Comparison of ENCODE assay signal across 2 cellular contexts in genomic region chr10:112517381-112517976, GRCh38.
TF ChIP-seq lines count a peak whose summit lies in the region.

No MANE protein-coding gene starts in this region.

TF ChIP-seq in A549, 52 proteins besides CTCF, POLR2A, EP300 and RAD21 (continued from another document):
- TF ChIP-seq PHF8 (IDR thresholded peaks at IDR 0.05; ENCODE audit: borderline replicate concordance, low read depth): no peak

TF ChIP-seq in HCT116, 20 proteins besides CTCF, POLR2A, EP300 and RAD21 (continued from another document):
- TF ChIP-seq, protein P1, sequence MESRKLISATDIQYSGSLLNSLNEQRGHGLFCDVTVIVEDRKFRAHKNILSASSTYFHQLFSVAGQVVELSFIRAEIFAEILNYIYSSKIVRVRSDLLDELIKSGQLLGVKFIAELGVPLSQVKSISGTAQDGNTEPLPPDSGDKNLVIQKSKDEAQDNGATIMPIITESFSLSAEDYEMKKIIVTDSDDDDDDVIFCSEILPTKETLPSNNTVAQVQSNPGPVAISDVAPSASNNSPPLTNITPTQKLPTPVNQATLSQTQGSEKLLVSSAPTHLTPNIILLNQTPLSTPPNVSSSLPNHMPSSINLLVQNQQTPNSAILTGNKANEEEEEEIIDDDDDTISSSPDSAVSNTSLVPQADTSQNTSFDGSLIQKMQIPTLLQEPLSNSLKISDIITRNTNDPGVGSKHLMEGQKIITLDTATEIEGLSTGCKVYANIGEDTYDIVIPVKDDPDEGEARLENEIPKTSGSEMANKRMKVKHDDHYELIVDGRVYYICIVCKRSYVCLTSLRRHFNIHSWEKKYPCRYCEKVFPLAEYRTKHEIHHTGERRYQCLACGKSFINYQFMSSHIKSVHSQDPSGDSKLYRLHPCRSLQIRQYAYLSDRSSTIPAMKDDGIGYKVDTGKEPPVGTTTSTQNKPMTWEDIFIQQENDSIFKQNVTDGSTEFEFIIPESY (IDR thresholded peaks at IDR 0.05; ENCODE audit: extremely low read depth, insufficient replicate concordance, low read length): peak; percentile 88
- TF ChIP-seq CEBPB (IDR thresholded peaks at IDR 0.05; ENCODE audit: low read depth) (no peak), POLR2AphosphoS5 (IDR thresholded peaks at IDR 0.05; ENCODE audit: low read depth, low read length) (peak; percentile 85), EZH2 (IDR thresholded peaks at IDR 0.05) (no peak)
